Comparison of ENCODE assay signal across 33 cellular contexts in the genomic region with DNA sequence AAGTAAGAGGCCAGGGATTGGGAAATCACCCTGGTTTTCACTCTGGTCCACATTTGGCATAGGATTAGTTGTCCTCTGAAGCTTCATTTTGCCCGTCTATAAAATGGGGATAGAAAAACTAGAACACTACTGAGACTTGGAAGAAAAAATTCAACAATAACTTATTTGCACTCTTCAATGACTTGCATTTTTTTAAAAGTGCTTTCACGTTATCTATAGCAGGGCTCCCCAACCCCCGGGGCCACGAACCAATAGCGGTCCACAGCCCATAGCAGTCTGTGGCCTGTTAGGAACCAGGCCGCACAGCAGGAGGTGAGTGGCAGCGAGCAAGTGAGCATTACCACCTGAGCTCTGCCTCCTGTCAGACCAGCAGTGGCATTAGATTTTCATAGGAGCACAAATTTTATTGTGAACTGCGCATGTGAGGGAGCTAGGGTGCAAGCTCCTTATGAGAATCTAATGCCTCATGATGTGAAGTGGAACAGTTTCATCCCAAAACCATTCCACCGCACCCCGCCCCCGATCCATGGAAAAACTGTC.
"Had no signal": no experiment of that assay in that cellular context is flagged by ENCODE, and none has a peak within 500 bp of the region (broad histone marks: within the 10 kb centered on the region; RNA-seq: fewer than 3 reads in every experiment).

No MANE protein-coding gene starts in this region.

- H3K4me2 ChIP-seq: KMS-11 had no signal

- H3K9me3 ChIP-seq: SJCRH30 had no signal

- H3K36me3 ChIP-seq: brain microvascular endothelial cell, SJCRH30, WERI-Rb-1 had no signal

- H3K27me3 ChIP-seq: brain microvascular endothelial cell, SJCRH30 had no signal

- H3K27ac ChIP-seq: brain microvascular endothelial cell, KMS-11, SJCRH30, SK-N-MC, WERI-Rb-1 had no signal

- H3K36me3 Mint-ChIP-seq: activated CD8-positive, alpha-beta memory T cell treated with anti-CD3 and anti-CD28 coated beads, Interleukin-2, amount 10 ng/mL, durations not matched to agents 7 days and 5 days; activated naive CD8-positive, alpha-beta T cell treated with anti-CD3 and anti-CD28 coated beads for 36 hours had no signal

- H3K4me3 ChIP-seq: SJCRH30, SK-N-MC had no signal

- ATAC-seq: activated CD8-positive, alpha-beta memory T cell treated with anti-CD3 and anti-CD28 coated beads, Interleukin-2, amount 10 ng/mL, durations not matched to agents 7 days and 5 days; Panc1 had no signal

- H3K27ac Mint-ChIP-seq: activated CD4-positive, alpha-beta memory T cell treated with anti-CD3 and anti-CD28 coated beads, Interleukin-2, amount 10 ng/mL, durations not matched to agents 7 days and 5 days; activated CD8-positive, alpha-beta memory T cell treated with anti-CD3 and anti-CD28 coated beads, Interleukin-2, amount 10 ng/mL, durations not matched to agents 7 days and 5 days; activated naive CD8-positive, alpha-beta T cell treated with anti-CD3 and anti-CD28 coated beads for 36 hours had no signal

- H3K4me3 Mint-ChIP-seq: activated CD4-positive, alpha-beta memory T cell treated with anti-CD3 and anti-CD28 coated beads, Interleukin-2, amount 10 ng/mL, durations not matched to agents 7 days and 5 days; activated CD8-positive, alpha-beta memory T cell treated with anti-CD3 and anti-CD28 coated beads, Interleukin-2, amount 10 ng/mL, durations not matched to agents 7 days and 5 days; activated naive CD8-positive, alpha-beta T cell treated with anti-CD3 and anti-CD28 coated beads for 36 hours had no signal

- H3K9me3 Mint-ChIP-seq: activated CD4-positive, alpha-beta memory T cell treated with anti-CD3 and anti-CD28 coated beads, Interleukin-2, amount 10 ng/mL, durations not matched to agents 7 days and 5 days; activated naive CD8-positive, alpha-beta T cell treated with anti-CD3 and anti-CD28 coated beads for 36 hours had no signal

- DNase-seq: activated CD4-positive, alpha-beta memory T cell treated with anti-CD3 and anti-CD28 coated beads, Interleukin-2, amount 10 ng/mL, durations not matched to agents 7 days and 5 days; activated CD4-positive, alpha-beta T cell treated with anti-CD3 and anti-CD28 coated beads for 1 hour; activated CD4-positive, alpha-beta T cell treated with anti-CD3 and anti-CD28 coated beads for 48 hours; activated CD4-positive, CD25-positive, alpha-beta regulatory T cell; activated CD8-positive, alpha-beta memory T cell treated with anti-CD3 and anti-CD28 coated beads for 24 hours; activated CD8-positive, alpha-beta memory T cell treated with anti-CD3 and anti-CD28 coated beads, Interleukin-2, amount 10 ng/mL, durations not matched to agents 7 days and 5 days; activated CD8-positive, alpha-beta memory T cell treated with anti-CD3 and anti-CD28 coated beads, Interleukin-2, amount 50 U/mL, for 48 hours; activated effector memory CD4-positive, alpha-beta T cell treated with Interleukin-2 at 50 U/mL for 16 hours; activated naive CD4-positive, alpha-beta T cell; activated naive CD4-positive, alpha-beta T cell treated with anti-CD3 and anti-CD28 coated beads, Interleukin-2, amount 50 U/mL, for 16 hours; activated naive CD8-positive, alpha-beta T cell treated with anti-CD3 and anti-CD28 coated beads for 36 hours; activated T-cell treated with anti-CD3 and anti-CD28 coated beads, Interleukin-2, amount 50 U/mL, for 48 hours; amniotic stem cell; brain microvascular endothelial cell; MM.1S; MV-4-11; NCI-H1092; NCI-H1436 treated with DMSO at 0.1 percent for 48 hours; NCI-H1694 treated with DMSO at 0.1 percent for 48 hours; NCI-H2029 treated with DMSO at 0.1 percent for 48 hours; NCI-H2107; NCI-H2171; NCI-H2227 treated with DMSO at 0.1 percent for 48 hours; NCI-H446; NCI-H510A treated with DMSO at 0.1 percent for 48 hours; NCI-H69; SHP77; SJCRH30; T1000; WERI-Rb-1 had no signal

- H3K9ac ChIP-seq: KMS-11 had no signal
